In genomic region chr13:73849292-73849691, GRCh38 we compare ENCODE assay signal across 8 cellular contexts.
DNase-seq lines count a peak whose midpoint lies in the region; ATAC-seq and TF ChIP-seq lines count a peak whose summit lies in the region.

No MANE protein-coding gene starts in this region.

- H4K20me1 ChIP-seq in Karpas-422 (ENCODE audit: insufficient read depth, low read depth, low read length): no peaks in the 10 kb centered on the region

- peaks cover 6% of the 10 kb centered on the region for H3K9me3 Mint-ChIP-seq in osteocyte (ENCODE audit: unreplicated experiment)

- ATAC-seq in left ventricle myocardium superior (peak; percentile 21), left cardiac atrium (no peak), sciatic nerve (no peak), HG02588 (IDR thresholded peaks at IDR 0.05; ENCODE audit: unreplicated experiment) (no peak)

- no peak overlapping the region for H3K27ac Mint-ChIP-seq in osteocyte (ENCODE audit: unreplicated experiment)

- no peaks in the 10 kb centered on the region for H3K9me2 ChIP-seq in Karpas-422 (replicated peaks; ENCODE audit: insufficient read depth, low read length)

- intact Hi-C loops in left ventricle myocardium superior (cut with micrococcal nuclease): no loop called here
- intact Hi-C loops in left cardiac atrium (cut with DNase I): no loop called here
- intact Hi-C loops in sciatic nerve (cut with DNase I): no loop called here

- peak overlapping the region; percentile 44 for H3K9ac ChIP-seq in Karpas-422 (ENCODE audit: low read length)

- no peak overlapping the region for H2AFZ ChIP-seq in Karpas-422 (ENCODE audit: low read length)

- TF ChIP-seq POLR2A in tibial nerve (IDR thresholded peaks at IDR 0.05): no peak

- H3K27me3 ChIP-seq in Karpas-422 (ENCODE audit: low read length): no peaks in the 10 kb centered on the region
- no peaks in the 10 kb centered on the region for H3K27me3 ChIP-seq in tibial nerve

- peaks cover 66% of the 10 kb centered on the region for H3K79me2 ChIP-seq in Karpas-422 (ENCODE audit: low read length)

- no peaks in the 10 kb centered on the region for H3K27me3 Mint-ChIP-seq in osteocyte (ENCODE audit: unreplicated experiment)

- TF ChIP-seq CTCF in osteocyte (IDR thresholded peaks at IDR 0.05): peak; percentile 51
- TF ChIP-seq CTCF in tibial nerve (IDR thresholded peaks at IDR 0.05): peak in 1 of 5 experiments; percentile 28

- H3K4me3 Mint-ChIP-seq in osteocyte (ENCODE audit: unreplicated experiment): no peak overlapping the region

- TF ChIP-seq EP300 in tibial nerve (IDR thresholded peaks at IDR 0.05): no peak

- peaks cover 11% of the 10 kb centered on the region; the same call in 1 of the 2 replicates for H3K36me3 ChIP-seq in Karpas-422 (ENCODE audit: insufficient read depth, low read length)
- H3K36me3 ChIP-seq in tibial nerve: peaks cover 0 to 10% (median 0%) of the 10 kb centered on the region in 3 donors

- H3K4me2 ChIP-seq in Karpas-422 (ENCODE audit: low read depth, low read length, poor library complexity, severe bottlenecking): peak overlapping the region; percentile 64

- H3K9me3 ChIP-seq in Karpas-422 (ENCODE audit: low read length): no peaks in the 10 kb centered on the region
- H3K9me3 ChIP-seq in tibial nerve: no peaks in the 10 kb centered on the region

- H3K4me1 ChIP-seq in Karpas-422 (ENCODE audit: low read length) (peaks cover 43% of the 10 kb centered on the region), tibial nerve (no peaks in the 10 kb centered on the region)

- H3K4me3 ChIP-seq in Karpas-422 (ENCODE audit: low read length) (peak overlapping the region; percentile 42), tibial nerve (no peak overlapping the region)

- no peak for DNase-seq in left ventricle myocardium superior
- DNase-seq in left cardiac atrium: no peak
- DNase-seq in Karpas-422: peak; percentile 87
- DNase-seq in central memory CD4-positive, alpha-beta T cell: peak; percentile 24
- no peak for DNase-seq in osteocyte (ENCODE audit: extremely low spot score, unreplicated experiment)
- no peak for DNase-seq in sciatic nerve (ENCODE audit: low spot score)
- DNase-seq in tibial nerve (ENCODE audit: low spot score in 2 of 2): no peak

- H3K4me1 Mint-ChIP-seq in osteocyte (ENCODE audit: unreplicated experiment): peaks cover 40% of the 10 kb centered on the region

- peaks cover 16% of the 10 kb centered on the region for H3K36me3 Mint-ChIP-seq in osteocyte (ENCODE audit: unreplicated experiment)

- WGBS in tibial nerve, 2 donors: 74 to 81% methylated on average over 5 of the region's 5 CpGs

- H3K27ac ChIP-seq in Karpas-422 (ENCODE audit: low read length) (peak overlapping the region; percentile 75), tibial nerve (no peak overlapping the region)

Comparison
In these comparisons a context has a peak if more than half of its experiments do, and no peak if none do; other contexts are left out.
1. DNase-seq: peak in Karpas-422 (single experiment) and central memory CD4-positive, alpha-beta T cell (single experiment); none in left ventricle myocardium superior (single experiment), left cardiac atrium (single experiment), osteocyte (single experiment), sciatic nerve (single experiment) and tibial nerve (0 of 2).